Comparison of ENCODE assay signal across 10 cellular contexts in genomic region chr6:84773431-84774173, GRCh38. TPM values are rescaled to one million over a fixed set of nuclear protein-coding genes. Genes with fewer than 3 reads are reported as not detected.
DNase-seq lines count a peak whose midpoint lies in the region; ATAC-seq and TF ChIP-seq lines count a peak whose summit lies in the region.
"Had no signal": no experiment of that assay in that cellular context is flagged by ENCODE, and none has a peak within 500 bp of the region (broad histone marks: within the 10 kb centered on the region; RNA-seq: fewer than 3 reads in every experiment).

No MANE protein-coding gene starts in this region.

- ATAC-seq in GM18505 (IDR thresholded peaks at IDR 0.05; ENCODE audit: unreplicated experiment): peak; percentile 19
- no peak for ATAC-seq in HG03378 (IDR thresholded peaks at IDR 0.05; ENCODE audit: unreplicated experiment)

- no peak for TF ChIP-seq POLR2A in GM18505 (IDR thresholded peaks at IDR 0.05; ENCODE audit: borderline replicate concordance, extremely low read depth, insufficient read depth, insufficient read length)

- intact Hi-C loops in posterior vena cava (cut with DNase I): loop anchor here (10.0 kb wide), 4 partner anchors 341 to 551 kb away; no protein-coding TSS in a partner anchor

- peak overlapping the region; percentile 46 to 52 for H3K4me3 ChIP-seq in foreskin fibroblast (ENCODE audit: low read depth in 1 of 2, low read length in 2 of 2)
- H3K4me3 ChIP-seq: HAP-1 had no signal

- DNase-seq in NCI-H69 (lab: John Stamatoyannopoulos, UW): peak; percentile 63
- peak in 1 of 2 donors; percentile 64 for DNase-seq in foreskin fibroblast
- peak; percentile 86 for DNase-seq in posterior vena cava (ENCODE audit: low spot score)
- no peak for DNase-seq in stimulated activated CD4-positive, alpha-beta T cell treated with anti-CD3 and anti-CD28 coated beads, Interleukin-4, amount 100 ng/mL, for 4 hours
- no peak for DNase-seq in mucosa of gallbladder (ENCODE audit: low spot score)
- DNase-seq in NCI-H446 treated with DMSO at 0.1 percent for 48 hours (lab: John Stamatoyannopoulos, UW): no peak
- DNase-seq: midbrain had no signal

- TF ChIP-seq CTCF in foreskin fibroblast (IDR thresholded peaks at IDR 0.05; ENCODE audit: low read depth, low read length): no peak

RNA-seq across cellular contexts. Expression of gene TBX18, which starts 9.2 kb away (rescaled TPM):
- total RNA-seq in posterior vena cava: 10 to 100 TPM; 42.3 to 45.5 TPM
- total RNA-seq in mucosa of gallbladder: 1.4 TPM

Comparison
In these comparisons a context has a peak if more than half of its experiments do, and no peak if none do; other contexts are left out.
1. DNase-seq: peak in NCI-H69 (single experiment) and posterior vena cava (single experiment); none in stimulated activated CD4-positive, alpha-beta T cell treated with anti-CD3 and anti-CD28 coated beads, Interleukin-4, amount 100 ng/mL, for 4 hours (0 of 2), mucosa of gallbladder (single experiment) and NCI-H446 treated with DMSO at 0.1 percent for 48 hours (single experiment).
2. RNA of gene TBX18, which starts 9.2 kb away (total RNA-seq): 42.3 to 45.5 TPM in posterior vena cava; 1.4 TPM in mucosa of gallbladder (single experiment); every median in the first group is over 10 times any median in the second.